ENCODE assay signal across 26 cellular contexts in genomic region chr11:79108851-79109250, GRCh38.
"Had no signal": no experiment of that assay in that cellular context is flagged by ENCODE, and none has a peak within 500 bp of the region (broad histone marks: within the 10 kb centered on the region; RNA-seq: fewer than 3 reads in every experiment).

No MANE protein-coding gene starts in this region.

- H3K27me3 ChIP-seq: adrenal gland, ascending aorta, ovary, right atrium auricular region, thyroid gland had no signal

- H3K4me1 Mint-ChIP-seq: immature natural killer cell, natural killer cell, T-cell had no signal

- H3K36me3 ChIP-seq: adrenal gland, ascending aorta, left ventricle myocardium inferior, ovary, right atrium auricular region, thyroid gland had no signal

- ATAC-seq: activated T-cell treated with anti-CD3 and anti-CD28 coated beads, Interleukin-2, amount 50 U/mL, for 4 hours; natural killer cell; psoas muscle; T-cell; WTC11 had no signal

- H3K4me3 Mint-ChIP-seq: activated naive CD8-positive, alpha-beta T cell; activated T-cell treated with anti-CD3 and anti-CD28 coated beads, Interleukin-2, amount 50 U/mL, for 4 hours; endodermal cell; immature natural killer cell; natural killer cell; stimulated activated naive CD8-positive, alpha-beta T cell treated with anti-CD3 and anti-CD28 coated beads, Interleukin-15, Interleukin-2, amounts not matched to agents 100 ng/mL and 50 ng/mL, for 24 hours; T-cell; WTC11 had no signal

- H3K9me3 ChIP-seq: adrenal gland, ascending aorta, left ventricle myocardium inferior, ovary, psoas muscle, right atrium auricular region, thyroid gland had no signal

- H3K36me3 Mint-ChIP-seq: activated naive CD8-positive, alpha-beta T cell; immature natural killer cell; natural killer cell; T-cell; WTC11 had no signal

- H3K27ac Mint-ChIP-seq: activated naive CD8-positive, alpha-beta T cell; activated T-helper 2 cell treated with anti-CD3 and anti-CD28 coated beads, Interferon-gamma antibody, Interleukin-2, Interleukin-4, amounts not matched to agents 10 μg/mL and 5 μg/mL and 100 μg/mL, durations not matched to agents 14 hours and 24 hours and 36 hours; endodermal cell; immature natural killer cell; natural killer cell; stimulated activated naive CD8-positive, alpha-beta T cell treated with anti-CD3 and anti-CD28 coated beads, Interleukin-15, Interleukin-2, amounts not matched to agents 100 ng/mL and 50 ng/mL, for 24 hours; T-cell; WTC11 had no signal

- H3K9me3 Mint-ChIP-seq: activated T-cell treated with anti-CD3 and anti-CD28 coated beads, Interleukin-2, amount 50 U/mL, for 4 hours; activated T-helper 2 cell treated with anti-CD3 and anti-CD28 coated beads, Interferon-gamma antibody, Interleukin-2, Interleukin-4, amounts not matched to agents 10 μg/mL and 5 μg/mL and 100 μg/mL, durations not matched to agents 14 hours and 24 hours and 36 hours; endodermal cell; natural killer cell; T-cell; WTC11 had no signal

- H3K27ac ChIP-seq: adrenal gland, ascending aorta, left ventricle myocardium inferior, ovary, psoas muscle, right atrium auricular region, thyroid gland had no signal

- H3K4me3 ChIP-seq: adrenal gland, ascending aorta, left ventricle myocardium inferior, ovary, psoas muscle, right atrium auricular region, thyroid gland had no signal

- H3K4me1 ChIP-seq: adrenal gland, ascending aorta, left ventricle myocardium inferior, right atrium auricular region, thyroid gland had no signal

- DNase-seq: activated CD4-positive, alpha-beta T cell treated with anti-CD3 and anti-CD28 coated beads, Interleukin-2, amount 50 U/mL, for 4 hours; activated CD8-positive, alpha-beta memory T cell treated with anti-CD3 and anti-CD28 coated beads for 24 hours; activated CD8-positive, alpha-beta memory T cell treated with anti-CD3 and anti-CD28 coated beads, Interleukin-2, amount 50 U/mL, for 4 hours; activated naive CD4-positive, alpha-beta T cell; activated T-cell treated with anti-CD3 and anti-CD28 coated beads, Interleukin-2, amount 50 U/mL, for 4 hours; adrenal gland; cortex of kidney; endodermal cell; foreskin melanocyte; immature natural killer cell; kidney glomerular epithelial cell; left ventricle myocardium inferior; natural killer cell; ovary; psoas muscle; stimulated activated CD4-positive, alpha-beta T cell treated with anti-CD3 and anti-CD28 coated beads, Interleukin-1b, Interleukin-23, amount 100 ng/mL, for 48 hours; substantia nigra; T-cell; T-helper 9 cell; thyroid gland had no signal

- H3K27me3 Mint-ChIP-seq: activated naive CD8-positive, alpha-beta T cell had no signal
